Comparison of ENCODE assay signal across 17 cellular contexts in the genomic region with DNA sequence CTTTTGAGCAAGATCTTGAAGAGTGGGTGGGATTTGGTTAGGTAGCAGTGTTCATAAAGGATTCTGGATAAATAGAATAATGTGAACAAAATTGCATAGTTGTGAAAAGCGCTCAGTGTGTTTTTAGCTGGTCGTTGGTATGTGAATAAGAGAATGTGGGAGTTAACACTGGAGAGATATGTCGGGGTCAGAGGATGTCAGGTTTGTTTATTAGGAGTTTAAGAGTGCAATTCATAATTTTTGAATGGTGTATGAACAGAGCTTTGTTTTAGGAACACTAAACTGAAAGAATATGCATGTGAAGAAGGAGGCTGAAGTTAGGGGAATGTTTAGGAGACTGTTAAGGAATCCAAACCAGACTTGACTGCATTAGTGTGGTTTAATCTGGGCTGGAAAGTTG.
"Had no signal": no experiment of that assay in that cellular context is flagged by ENCODE, and none has a peak within 500 bp of the region (broad histone marks: within the 10 kb centered on the region; RNA-seq: fewer than 3 reads in every experiment).

No MANE protein-coding gene starts in this region.

- H3K4me1 Mint-ChIP-seq: WTC11 had no signal

- H3K4me1 ChIP-seq: body of pancreas had no signal

- H3K27ac Mint-ChIP-seq: WTC11 had no signal

- H3K27ac ChIP-seq: body of pancreas, epithelial cell of prostate had no signal

- ATAC-seq: body of pancreas; effector memory CD8-positive, alpha-beta T cell; Right ventricle myocardium inferior; WTC11 had no signal

- H3K27me3 ChIP-seq: body of pancreas, tibial artery had no signal

- H3K9me3 ChIP-seq: body of pancreas, SK-N-SH, tibial artery had no signal

- H3K4me3 ChIP-seq: body of pancreas, tibial artery had no signal

- H3K27me3 Mint-ChIP-seq: effector memory CD8-positive, alpha-beta T cell had no signal

- H3K9me3 Mint-ChIP-seq: activated naive CD4-positive, alpha-beta T cell treated with anti-CD3 and anti-CD28 coated beads for 36 hours; effector memory CD8-positive, alpha-beta T cell; WTC11 had no signal

- H3K4me3 Mint-ChIP-seq: activated naive CD4-positive, alpha-beta T cell treated with anti-CD3 and anti-CD28 coated beads for 36 hours; effector memory CD8-positive, alpha-beta T cell; WTC11 had no signal

- DNase-seq: activated CD4-positive, alpha-beta T cell treated with anti-CD3 and anti-CD28 coated beads, Interleukin-2, amount 50 U/mL, for 1 hour; activated naive CD4-positive, alpha-beta T cell treated with anti-CD3 and anti-CD28 coated beads for 36 hours; activated T-cell treated with anti-CD3 and anti-CD28 coated beads, Interleukin-2, amount 50 U/mL, for 48 hours; amniotic stem cell; body of pancreas; central memory CD4-positive, alpha-beta T cell; effector memory CD8-positive, alpha-beta T cell; hippocampal formation; midbrain; nucleus accumbens; SK-N-SH; stimulated activated CD4-positive, alpha-beta T cell treated with anti-CD3 and anti-CD28 coated beads, Interleukin-2, amount 100 ng/mL, for 48 hours; T-helper 1 cell; tibial artery had no signal
